Comparison of ENCODE assay signal across 1 cellular context in genomic region chr15:74540135-74540760, GRCh38.
TF ChIP-seq lines count a peak whose summit lies in the region.

No MANE protein-coding gene starts in this region.

TF ChIP-seq in GM12878, 131 proteins besides CTCF, POLR2A, EP300 and RAD21 (continued from another document):
- TF ChIP-seq USF2 (IDR thresholded peaks at IDR 0.05; ENCODE audit: borderline replicate concordance, low read depth, low read length) (no peak), TCF12 (IDR thresholded peaks at IDR 0.05; ENCODE audit: low read depth, low read length) (peak; percentile 3; the same call in 1 of the 2 replicates), REST (IDR thresholded peaks at IDR 0.05; ENCODE audit: low read depth, low read length) (0 out of 2 replicates have a peak, but pooled peaks have one; percentile 15), EGR1 (IDR thresholded peaks at IDR 0.05; ENCODE audit: borderline replicate concordance in 1 of 2, low read depth in 2 of 2, low read length in 2 of 2) (no peak), FOXM1 (IDR thresholded peaks at IDR 0.05; ENCODE audit: low read depth, low read length) (no peak), DPF2 (IDR thresholded peaks at IDR 0.05) (no peak), PAX5 (IDR thresholded peaks at IDR 0.05; ENCODE audit: borderline replicate concordance, low read depth, low read length) (no peak), EZH2 (IDR thresholded peaks at IDR 0.05; ENCODE audit: borderline replicate concordance, control insufficient read depth, low read depth, low read length) (no peak), PAX8 (IDR thresholded peaks at IDR 0.05) (no peak), CHD1 (IDR thresholded peaks at IDR 0.05; ENCODE audit: low read depth, low read length) (no peak), PKNOX1 (IDR thresholded peaks at IDR 0.05) (no peak), BMI1 (IDR thresholded peaks at IDR 0.05; ENCODE audit: borderline replicate concordance) (no peak), NR2C2 (IDR thresholded peaks at IDR 0.05; ENCODE audit: borderline replicate concordance, control insufficient read depth, insufficient read length, low read depth) (no peak), CHD2 (IDR thresholded peaks at IDR 0.05; ENCODE audit: borderline replicate concordance, low read depth, low read length) (no peak), MTA2 (IDR thresholded peaks at IDR 0.05; ENCODE audit: low read depth) (no peak), RB1 (IDR thresholded peaks at IDR 0.05; ENCODE audit: borderline replicate concordance) (0 out of 2 replicates have a peak, but pooled peaks have one; percentile 69), JUND (IDR thresholded peaks at IDR 0.05; ENCODE audit: low read depth, low read length) (no peak), BRCA1 (IDR thresholded peaks at IDR 0.05; ENCODE audit: low read depth, low read length) (no peak), KAT2A (conservative IDR thresholded peaks at IDR 0.05; ENCODE audit: control insufficient read depth, low read depth, low read length) (no peak), MAX (IDR thresholded peaks at IDR 0.05; ENCODE audit: low read depth, low read length) (no peak), SMAD5 (IDR thresholded peaks at IDR 0.05; ENCODE audit: low read depth) (no peak), RUNX3 (IDR thresholded peaks at IDR 0.05; ENCODE audit: low read length) (peak; percentile 36), ZNF24 (IDR thresholded peaks at IDR 0.05) (no peak), TCF7 (IDR thresholded peaks at IDR 0.05; ENCODE audit: borderline replicate concordance) (no peak), ZBTB11 (CRISPR knock-in tag; IDR thresholded peaks at IDR 0.05) (no peak), TCF3 (IDR thresholded peaks at IDR 0.05; ENCODE audit: borderline replicate concordance, insufficient read depth, low read depth, low read length) (no peak), SREBF2 (IDR thresholded peaks at IDR 0.05; ENCODE audit: low read length) (no peak), NFIC (IDR thresholded peaks at IDR 0.05; ENCODE audit: low read depth, low read length) (0 out of 2 replicates have a peak, but pooled peaks have one; percentile 30)
- TF ChIP-seq, protein P1, sequence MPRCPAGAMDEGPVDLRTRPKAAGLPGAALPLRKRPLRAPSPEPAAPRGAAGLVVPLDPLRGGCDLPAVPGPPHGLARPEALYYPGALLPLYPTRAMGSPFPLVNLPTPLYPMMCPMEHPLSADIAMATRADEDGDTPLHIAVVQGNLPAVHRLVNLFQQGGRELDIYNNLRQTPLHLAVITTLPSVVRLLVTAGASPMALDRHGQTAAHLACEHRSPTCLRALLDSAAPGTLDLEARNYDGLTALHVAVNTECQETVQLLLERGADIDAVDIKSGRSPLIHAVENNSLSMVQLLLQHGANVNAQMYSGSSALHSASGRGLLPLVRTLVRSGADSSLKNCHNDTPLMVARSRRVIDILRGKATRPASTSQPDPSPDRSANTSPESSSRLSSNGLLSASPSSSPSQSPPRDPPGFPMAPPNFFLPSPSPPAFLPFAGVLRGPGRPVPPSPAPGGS (IDR thresholded peaks at IDR 0.05; ENCODE audit: borderline replicate concordance, insufficient read depth, low read depth, low read length, poor library complexity, severe bottlenecking) = no peak
- TF ChIP-seq, protein P2, sequence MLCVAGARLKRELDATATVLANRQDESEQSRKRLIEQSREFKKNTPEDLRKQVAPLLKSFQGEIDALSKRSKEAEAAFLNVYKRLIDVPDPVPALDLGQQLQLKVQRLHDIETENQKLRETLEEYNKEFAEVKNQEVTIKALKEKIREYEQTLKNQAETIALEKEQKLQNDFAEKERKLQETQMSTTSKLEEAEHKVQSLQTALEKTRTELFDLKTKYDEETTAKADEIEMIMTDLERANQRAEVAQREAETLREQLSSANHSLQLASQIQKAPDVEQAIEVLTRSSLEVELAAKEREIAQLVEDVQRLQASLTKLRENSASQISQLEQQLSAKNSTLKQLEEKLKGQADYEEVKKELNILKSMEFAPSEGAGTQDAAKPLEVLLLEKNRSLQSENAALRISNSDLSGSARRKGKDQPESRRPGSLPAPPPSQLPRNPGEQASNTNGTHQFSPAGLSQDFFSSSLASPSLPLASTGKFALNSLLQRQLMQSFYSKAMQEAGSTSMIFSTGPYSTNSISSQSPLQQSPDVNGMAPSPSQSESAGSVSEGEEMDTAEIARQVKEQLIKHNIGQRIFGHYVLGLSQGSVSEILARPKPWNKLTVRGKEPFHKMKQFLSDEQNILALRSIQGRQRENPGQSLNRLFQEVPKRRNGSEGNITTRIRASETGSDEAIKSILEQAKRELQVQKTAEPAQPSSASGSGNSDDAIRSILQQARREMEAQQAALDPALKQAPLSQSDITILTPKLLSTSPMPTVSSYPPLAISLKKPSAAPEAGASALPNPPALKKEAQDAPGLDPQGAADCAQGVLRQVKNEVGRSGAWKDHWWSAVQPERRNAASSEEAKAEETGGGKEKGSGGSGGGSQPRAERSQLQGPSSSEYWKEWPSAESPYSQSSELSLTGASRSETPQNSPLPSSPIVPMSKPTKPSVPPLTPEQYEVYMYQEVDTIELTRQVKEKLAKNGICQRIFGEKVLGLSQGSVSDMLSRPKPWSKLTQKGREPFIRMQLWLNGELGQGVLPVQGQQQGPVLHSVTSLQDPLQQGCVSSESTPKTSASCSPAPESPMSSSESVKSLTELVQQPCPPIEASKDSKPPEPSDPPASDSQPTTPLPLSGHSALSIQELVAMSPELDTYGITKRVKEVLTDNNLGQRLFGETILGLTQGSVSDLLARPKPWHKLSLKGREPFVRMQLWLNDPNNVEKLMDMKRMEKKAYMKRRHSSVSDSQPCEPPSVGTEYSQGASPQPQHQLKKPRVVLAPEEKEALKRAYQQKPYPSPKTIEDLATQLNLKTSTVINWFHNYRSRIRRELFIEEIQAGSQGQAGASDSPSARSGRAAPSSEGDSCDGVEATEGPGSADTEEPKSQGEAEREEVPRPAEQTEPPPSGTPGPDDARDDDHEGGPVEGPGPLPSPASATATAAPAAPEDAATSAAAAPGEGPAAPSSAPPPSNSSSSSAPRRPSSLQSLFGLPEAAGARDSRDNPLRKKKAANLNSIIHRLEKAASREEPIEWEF (IDR thresholded peaks at IDR 0.05; ENCODE audit: insufficient replicate concordance, low read depth, low read length) = no peak
- TF ChIP-seq, protein P3, sequence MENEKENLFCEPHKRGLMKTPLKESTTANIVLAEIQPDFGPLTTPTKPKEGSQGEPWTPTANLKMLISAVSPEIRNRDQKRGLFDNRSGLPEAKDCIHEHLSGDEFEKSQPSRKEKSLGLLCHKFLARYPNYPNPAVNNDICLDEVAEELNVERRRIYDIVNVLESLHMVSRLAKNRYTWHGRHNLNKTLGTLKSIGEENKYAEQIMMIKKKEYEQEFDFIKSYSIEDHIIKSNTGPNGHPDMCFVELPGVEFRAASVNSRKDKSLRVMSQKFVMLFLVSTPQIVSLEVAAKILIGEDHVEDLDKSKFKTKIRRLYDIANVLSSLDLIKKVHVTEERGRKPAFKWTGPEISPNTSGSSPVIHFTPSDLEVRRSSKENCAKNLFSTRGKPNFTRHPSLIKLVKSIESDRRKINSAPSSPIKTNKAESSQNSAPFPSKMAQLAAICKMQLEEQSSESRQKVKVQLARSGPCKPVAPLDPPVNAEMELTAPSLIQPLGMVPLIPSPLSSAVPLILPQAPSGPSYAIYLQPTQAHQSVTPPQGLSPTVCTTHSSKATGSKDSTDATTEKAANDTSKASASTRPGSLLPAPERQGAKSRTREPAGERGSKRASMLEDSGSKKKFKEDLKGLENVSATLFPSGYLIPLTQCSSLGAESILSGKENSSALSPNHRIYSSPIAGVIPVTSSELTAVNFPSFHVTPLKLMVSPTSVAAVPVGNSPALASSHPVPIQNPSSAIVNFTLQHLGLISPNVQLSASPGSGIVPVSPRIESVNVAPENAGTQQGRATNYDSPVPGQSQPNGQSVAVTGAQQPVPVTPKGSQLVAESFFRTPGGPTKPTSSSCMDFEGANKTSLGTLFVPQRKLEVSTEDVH (IDR thresholded peaks at IDR 0.05; ENCODE audit: low read depth, partially characterized antibody) = no peak
